Comparison of ENCODE assay signal across 12 cellular contexts in genomic region chr21:42781981-42782722, GRCh38.
A peak's percentile ranks its signal among the peaks of the same experiment; 100 is the strongest.
DNase-seq lines count a peak whose midpoint lies in the region; ATAC-seq and TF ChIP-seq lines count a peak whose summit lies in the region.
"Had no signal": no experiment of that assay in that cellular context is flagged by ENCODE, and none has a peak within 500 bp of the region (broad histone marks: within the 10 kb centered on the region; RNA-seq: fewer than 3 reads in every experiment).

No MANE protein-coding gene starts in this region.

- no peaks in the 10 kb centered on the region for H3K9me3 Mint-ChIP-seq in natural killer cell treated with Interleukin-12 subunit alpha and Interleukin-12 subunit beta and Interleukin-15 and Interleukin-18, amount 100 ng/mL, for 72 hours
- H3K9me3 Mint-ChIP-seq in natural killer cell (no peaks in the 10 kb centered on the region), brain (peaks cover 0 to 8% (median 4%) of the 10 kb centered on the region in 5 experiments), naive B cell (peaks cover 0 to 1% (median 0%) of the 10 kb centered on the region in 7 donors), type B pancreatic cell (no peaks in the 10 kb centered on the region)

- no peak overlapping the region for H3K4me3 Mint-ChIP-seq in natural killer cell treated with Interleukin-12 subunit alpha and Interleukin-12 subunit beta and Interleukin-15 and Interleukin-18, amount 100 ng/mL, for 72 hours
- H3K4me3 Mint-ChIP-seq in natural killer cell (no peak overlapping the region), brain (peak overlapping the region in 4 of 5 experiments; percentile 31 to 69 (median 40)), naive B cell (peak overlapping the region in 6 of 8 donors; percentile 37 to 91 (median 65)), type B pancreatic cell (peak overlapping the region; percentile 28)

- H3K27ac Mint-ChIP-seq in natural killer cell treated with Interleukin-12 subunit alpha and Interleukin-12 subunit beta and Interleukin-15 and Interleukin-18, amount 100 ng/mL, for 72 hours = peak overlapping the region in 1 of 2 donors; percentile 98
- peak overlapping the region in 1 of 2 donors; percentile 100 for H3K27ac Mint-ChIP-seq in natural killer cell
- peak overlapping the region in 4 of 5 experiments; percentile 46 to 87 (median 79) for H3K27ac Mint-ChIP-seq in brain
- peak overlapping the region; percentile 44 to 99 (median 80) for H3K27ac Mint-ChIP-seq in naive B cell
- peak overlapping the region; percentile 36 for H3K27ac Mint-ChIP-seq in type B pancreatic cell

- H3K4me1 Mint-ChIP-seq in natural killer cell treated with Interleukin-12 subunit alpha and Interleukin-12 subunit beta and Interleukin-15 and Interleukin-18, amount 100 ng/mL, for 72 hours (ENCODE audit: low read depth in 2 of 2) = peaks cover 8 to 14% of the 10 kb centered on the region in 2 donors
- H3K4me1 Mint-ChIP-seq in natural killer cell = peaks cover 28 to 38% of the 10 kb centered on the region in 2 donors
- H3K4me1 Mint-ChIP-seq in brain = peaks cover 45% of the 10 kb centered on the region
- peaks cover 47 to 64% (median 52%) of the 10 kb centered on the region in 3 donors for H3K4me1 Mint-ChIP-seq in naive B cell
- peaks cover 32% of the 10 kb centered on the region for H3K4me1 Mint-ChIP-seq in type B pancreatic cell (ENCODE audit: unreplicated experiment)

- intact Hi-C loops in natural killer cell (cut with micrococcal nuclease) = loop anchor here (5.0 kb wide), 1 partner anchor 35 kb away; no protein-coding TSS in a partner anchor

- no peak for TF ChIP-seq CTCF in natural killer cell (IDR thresholded peaks at IDR 0.05)
- no peak for TF ChIP-seq CTCF in brain (conservative IDR thresholded peaks at IDR 0.05)
- no peak for TF ChIP-seq CTCF in type B pancreatic cell (conservative IDR thresholded peaks at IDR 0.05)

- no peaks in the 10 kb centered on the region for H3K36me3 Mint-ChIP-seq in natural killer cell treated with Interleukin-12 subunit alpha and Interleukin-12 subunit beta and Interleukin-15 and Interleukin-18, amount 100 ng/mL, for 72 hours
- no peaks in the 10 kb centered on the region for H3K36me3 Mint-ChIP-seq in natural killer cell
- H3K36me3 Mint-ChIP-seq in brain = no peaks in the 10 kb centered on the region
- H3K36me3 Mint-ChIP-seq in naive B cell = no peaks in the 10 kb centered on the region
- H3K36me3 Mint-ChIP-seq in type B pancreatic cell = no peaks in the 10 kb centered on the region

- no peak for ATAC-seq in natural killer cell treated with Interleukin-12 subunit alpha and Interleukin-12 subunit beta and Interleukin-15 and Interleukin-18, amount 100 ng/mL, for 72 hours
- ATAC-seq in natural killer cell = no peak
- no peak for ATAC-seq in naive B cell (ENCODE audit: low read depth in 2 of 2)
- no peak for ATAC-seq in GM21737 (IDR thresholded peaks at IDR 0.05; ENCODE audit: unreplicated experiment)
- ATAC-seq: right cardiac atrium had no signal

- DNase-seq in natural killer cell treated with Interleukin-12 subunit alpha and Interleukin-12 subunit beta and Interleukin-15 and Interleukin-18, amount 100 ng/mL, for 72 hours (ENCODE audit: low spot score) = peak; percentile 26
- DNase-seq in natural killer cell (no peak), naive B cell (no peak), type B pancreatic cell (ENCODE audit: extremely low spot score, unreplicated experiment) (no peak), 8988T (no peak), RKO (ENCODE audit: low spot score) (no peak)
- DNase-seq: activated CD4-positive, alpha-beta T cell treated with anti-CD3 and anti-CD28 coated beads for 48 hours; activated effector memory CD4-positive, alpha-beta T cell treated with Interleukin-2 at 50 U/mL for 16 hours; Karpas-422; right cardiac atrium had no signal

- H3K27me3 Mint-ChIP-seq in natural killer cell treated with Interleukin-12 subunit alpha and Interleukin-12 subunit beta and Interleukin-15 and Interleukin-18, amount 100 ng/mL, for 72 hours = peaks cover 0 to 10% of the 10 kb centered on the region in 2 donors
- peaks cover 0 to 12% of the 10 kb centered on the region in 2 donors for H3K27me3 Mint-ChIP-seq in natural killer cell (ENCODE audit: low read depth in 2 of 2)
- H3K27me3 Mint-ChIP-seq in brain = peaks cover 9% of the 10 kb centered on the region
- H3K27me3 Mint-ChIP-seq in naive B cell = peaks cover 3 to 32% (median 32%) of the 10 kb centered on the region in 3 donors
- peaks cover 43% of the 10 kb centered on the region for H3K27me3 Mint-ChIP-seq in type B pancreatic cell

Comparison
In these comparisons a context has a peak if more than half of its experiments do, and no peak if none do; other contexts are left out.
1. H3K4me3 Mint-ChIP-seq: peak in brain (4 of 5), naive B cell (6 of 8) and type B pancreatic cell (single experiment); none in natural killer cell treated with Interleukin-12 subunit alpha and Interleukin-12 subunit beta and Interleukin-15 and Interleukin-18, amount 100 ng/mL, for 72 hours (single experiment) and natural killer cell (single experiment).